7 cellular contexts compared by ENCODE assay signal in genomic region chr19:29129148-29129547, GRCh38.
"Had no signal": no experiment of that assay in that cellular context is flagged by ENCODE, and none has a peak within 500 bp of the region (broad histone marks: within the 10 kb centered on the region; RNA-seq: fewer than 3 reads in every experiment).

No MANE protein-coding gene starts in this region.

- H3K27ac ChIP-seq: GM23248 had no signal

- H3K9ac ChIP-seq: GM23248 had no signal

- DNase-seq: GM23248, GOT3, H7, IMR-90 had no signal

- H3K9me3 ChIP-seq: HAP-1 had no signal

- H3K4me1 ChIP-seq: HAP-1 had no signal

- H3K4me3 ChIP-seq: GM23248, HAP-1, K562 had no signal

- H3K36me3 ChIP-seq: HAP-1 had no signal

- H2AFZ ChIP-seq: GM23248 had no signal

- ATAC-seq: HCT116, K562 had no signal
